8 cellular contexts compared by ENCODE assay signal in the genomic region with DNA sequence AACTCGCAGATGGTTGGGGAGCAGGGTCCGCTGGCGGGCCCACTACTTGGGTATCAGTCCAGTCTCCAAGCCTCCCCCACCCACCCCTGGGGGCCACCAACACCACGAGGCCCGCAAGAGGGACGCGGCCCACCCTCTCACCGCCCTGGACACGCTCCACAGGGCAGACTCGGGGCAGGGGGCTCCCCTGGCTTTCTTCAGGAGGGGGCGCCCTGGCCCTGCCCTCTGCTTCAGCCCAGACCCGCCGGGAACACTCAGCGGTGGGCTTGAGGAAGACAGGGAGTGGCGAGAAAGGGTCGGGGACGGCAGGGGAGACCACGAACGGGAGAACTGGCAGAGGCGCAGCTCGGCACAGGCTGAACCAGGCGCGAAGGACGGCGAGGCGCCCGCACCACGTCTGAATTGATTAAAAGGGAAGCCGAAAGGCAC. TPM values are rescaled to one million over a fixed set of nuclear protein-coding genes. Genes with fewer than 3 reads are reported as not detected.
DNase-seq lines count a peak whose midpoint lies in the region; ATAC-seq and TF ChIP-seq lines count a peak whose summit lies in the region.

No MANE protein-coding gene starts in this region.

- ATAC-seq in Panc1 = no peak
- no peak for ATAC-seq in HG02763 (IDR thresholded peaks at IDR 0.05; ENCODE audit: unreplicated experiment)

- POLR2A ChIA-PET in Panc1 (lab: Charles Lee) = interaction anchor here (1.0 kb wide), 1 partner anchor 23 kb away, joined by 6 read pairs; no protein-coding TSS in a partner anchor

- DNase-seq in NCI-H2171 treated with DMSO at 0.1 percent for 48 hours (lab: John Stamatoyannopoulos, UW) (peak; percentile 9), NCI-H2171 (lab: John Stamatoyannopoulos, UW) (no peak), Panc1 (ENCODE audit: low read depth, low spot score) (no peak), dermis blood vessel endothelial cell (peak; percentile 43), NCI-H2227 treated with DMSO at 0.1 percent for 48 hours (lab: John Stamatoyannopoulos, UW) (no peak), NCI-H524 treated with DMSO at 0.1 percent for 48 hours (lab: John Stamatoyannopoulos, UW) (no peak)

- H3K4me1 ChIP-seq in Panc1 (ENCODE audit: control insufficient read depth, insufficient read depth, low read length) (peaks cover 42% of the 10 kb centered on the region), neuron (ENCODE audit: insufficient read depth, low read length) (peaks cover 41% of the 10 kb centered on the region)

- TF ChIP-seq CTCF in Panc1 (IDR thresholded peaks at IDR 0.05) = peak; percentile 30; the same call in 1 of the 2 replicates

- H3K36me3 ChIP-seq in Panc1 (ENCODE audit: control insufficient read depth, insufficient read depth, low read length) (no peaks in the 10 kb centered on the region; the same call in none of the 2 replicates), neuron (ENCODE audit: insufficient read depth, low read length) (peaks cover 6% of the 10 kb centered on the region)

- in situ Hi-C loops in Panc1 (cut with HindIII; ENCODE audit: low pct_unique_long_range_greater_than_20kb, low sequenced_read_pairs) = no loop called here

- peak overlapping the region; percentile 87 to 98 for H3K4me3 ChIP-seq in Panc1 (ENCODE audit: low read depth in 2 of 2, low read length in 2 of 2)
- peak overlapping the region; percentile 63 for H3K4me3 ChIP-seq in neuron (ENCODE audit: low read length)

- no peaks in the 10 kb centered on the region for H3K27me3 ChIP-seq in Panc1 (ENCODE audit: control insufficient read depth, insufficient read depth, low read length)
- H3K27me3 ChIP-seq in neuron (ENCODE audit: insufficient read depth, low read length) = no peaks in the 10 kb centered on the region

- CTCF ChIA-PET in Panc1 (lab: Charles Lee) = no interaction called here

- H3K9me3 ChIP-seq in Panc1 (ENCODE audit: control insufficient read depth, insufficient read depth, low read depth, low read length) (no peaks in the 10 kb centered on the region), neuron (ENCODE audit: low read length) (no peaks in the 10 kb centered on the region)

- intact Hi-C loops in Panc1 (cut with micrococcal nuclease; ENCODE audit: unreplicated experiment) = no loop called here

- no TSS peak for BruUV-seq in Panc1 (replicated peaks; lab: Mats Ljungman, UMichigan)

- peak overlapping the region; percentile 100 for H3K27ac ChIP-seq in Panc1 (ENCODE audit: low read length)

- H2AFZ ChIP-seq in neuron (ENCODE audit: low read depth, low read length) = no peak overlapping the region

RNA-seq across cellular contexts. Expression of a gene that starts 1.6 kb away (rescaled TPM):
- total RNA-seq in Panc1 (2021; ENCODE audit: unreplicated experiment) = 80.2 TPM
- polyA plus RNA-seq in Panc1 (2012; ENCODE audit: insufficient read length) = 47.4 TPM
- 13.4 and 41.5 TPM in 2 replicates for total RNA-seq in dermis blood vessel endothelial cell

Comparison
In these comparisons a context has a peak if more than half of its experiments do, and no peak if none do; other contexts are left out.
1. DNase-seq: peak in NCI-H2171 treated with DMSO at 0.1 percent for 48 hours (single experiment) and dermis blood vessel endothelial cell (single experiment); none in NCI-H2171 (single experiment), Panc1 (single experiment), NCI-H2227 treated with DMSO at 0.1 percent for 48 hours (single experiment) and NCI-H524 treated with DMSO at 0.1 percent for 48 hours (single experiment).